In the genomic region with DNA sequence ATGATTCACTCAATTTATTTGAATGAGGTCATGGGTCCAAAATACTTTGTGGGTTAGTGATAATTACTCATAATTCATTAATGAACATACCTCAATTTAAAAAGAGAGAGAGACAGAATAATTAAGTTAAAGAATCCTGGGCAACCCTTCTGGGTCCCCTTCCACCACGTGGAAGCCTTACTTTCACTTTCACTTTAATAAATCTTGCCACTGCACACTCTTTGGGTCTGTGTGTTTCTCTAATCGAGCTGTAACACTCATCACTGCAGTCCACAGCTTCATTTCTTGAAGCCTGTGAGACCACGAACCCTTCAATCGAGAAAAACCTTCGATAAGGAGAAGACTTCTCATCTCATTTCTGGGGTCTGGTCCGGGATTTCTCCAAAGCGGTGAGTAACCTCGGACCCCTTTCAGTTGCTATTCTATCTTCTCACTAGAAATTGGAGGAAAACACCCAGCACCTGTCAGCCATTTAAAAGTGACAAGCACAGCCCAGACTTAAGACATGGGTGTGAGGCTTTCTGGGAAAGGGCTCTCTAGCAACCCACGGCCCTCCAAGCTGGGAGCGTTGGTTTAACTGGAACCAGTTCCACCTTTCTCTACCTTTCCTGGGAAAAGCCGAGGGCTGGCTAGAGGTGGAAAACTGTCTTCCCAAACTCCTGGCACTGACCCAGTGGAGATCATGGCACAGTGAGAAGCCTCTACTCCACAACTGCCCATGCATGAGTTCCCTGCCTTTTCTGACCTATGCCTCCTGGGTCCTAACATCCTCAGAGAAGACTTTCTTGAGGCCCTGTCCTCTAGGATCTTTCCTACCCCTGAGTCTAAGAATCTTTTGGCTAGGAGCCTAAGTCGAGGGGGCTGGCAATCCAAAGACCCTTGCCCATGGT, we compare ENCODE assay signal across 10 cellular contexts.
DNase-seq lines count a peak whose midpoint lies in the region; ATAC-seq and TF ChIP-seq lines count a peak whose summit lies in the region.
"Had no signal": no experiment of that assay in that cellular context is flagged by ENCODE, and none has a peak within 500 bp of the region (broad histone marks: within the 10 kb centered on the region; RNA-seq: fewer than 3 reads in every experiment).

No MANE protein-coding gene starts in this region.

- no peaks in the 10 kb centered on the region for H3K9me2 ChIP-seq in OCI-LY1 (ENCODE audit: low read depth, low read length)

- H3F3A ChIP-seq in OCI-LY1 (ENCODE audit: insufficient read depth, low read length), result no peaks in the 10 kb centered on the region

- H3K4me2 ChIP-seq in OCI-LY1 (ENCODE audit: low read length), result peak overlapping the region; percentile 70

- H2AFZ ChIP-seq in OCI-LY1 (ENCODE audit: low read length), result peak overlapping the region; percentile 98

- H3K4me3 ChIP-seq in OCI-LY1 (ENCODE audit: low read depth, low read length, poor library complexity, severe bottlenecking) (peak overlapping the region; percentile 50), rectal smooth muscle tissue (ENCODE audit: low read length) (peak overlapping the region; percentile 25)
- H3K4me3 ChIP-seq: pancreas had no signal

- peak overlapping the region; percentile 79 to 87 for H3K4me3 Mint-ChIP-seq in effector memory CD8-positive, alpha-beta T cell

- DNase-seq in DMS 273 (lab: John Stamatoyannopoulos, UW; ENCODE audit: unreplicated experiment) (peak; percentile 19), DMS 273 treated with DMSO at 0.1 percent for 48 hours (lab: John Stamatoyannopoulos, UW) (no peak), T-helper 9 cell (no peak), NCI-H226 (no peak)
- peak in 1 of 3 experiments; percentile 30 for DNase-seq in effector memory CD8-positive, alpha-beta T cell
- DNase-seq: pancreas had no signal

- H3K4me1 Mint-ChIP-seq in effector memory CD8-positive, alpha-beta T cell (ENCODE audit: low read depth in 2 of 2), result peaks cover 20 to 23% of the 10 kb centered on the region in 2 donors

- no peaks in the 10 kb centered on the region for H3K27me3 Mint-ChIP-seq in effector memory CD8-positive, alpha-beta T cell

- H3K4me1 ChIP-seq in OCI-LY1 (ENCODE audit: insufficient read depth, low read length, severe bottlenecking) (peaks cover 16% of the 10 kb centered on the region), rectal smooth muscle tissue (ENCODE audit: control insufficient read depth, insufficient read depth, low read length) (no peaks in the 10 kb centered on the region)

- no peak for TF ChIP-seq CTCF in OCI-LY1 (IDR thresholded peaks at IDR 0.05; ENCODE audit: low read length)

- H3K36me3 ChIP-seq in OCI-LY1 (ENCODE audit: insufficient read depth, low read length), result no peaks in the 10 kb centered on the region
- no peaks in the 10 kb centered on the region for H3K36me3 ChIP-seq in rectal smooth muscle tissue (ENCODE audit: control insufficient read depth, insufficient read depth, low read length)
- H3K36me3 ChIP-seq: pancreas had no signal

- ATAC-seq in effector memory CD8-positive, alpha-beta T cell (replicated peaks), result peak; percentile 84
- no peak for ATAC-seq in HG02981 (IDR thresholded peaks at IDR 0.05; ENCODE audit: unreplicated experiment)

- H4K20me1 ChIP-seq in OCI-LY1 (ENCODE audit: insufficient read depth, low read length), result no peaks in the 10 kb centered on the region

- H3K9ac ChIP-seq in OCI-LY1 (ENCODE audit: low read length), result peak overlapping the region; percentile 46
- no peak overlapping the region for H3K9ac ChIP-seq in rectal smooth muscle tissue (ENCODE audit: low read length)

- H3K79me2 ChIP-seq in OCI-LY1 (ENCODE audit: insufficient read depth, low read length), result no peaks in the 10 kb centered on the region

- peaks cover 14% of the 10 kb centered on the region for H3K36me3 Mint-ChIP-seq in effector memory CD8-positive, alpha-beta T cell (ENCODE audit: insufficient read depth)

- no peak overlapping the region for H3K27ac ChIP-seq in OCI-LY1 (ENCODE audit: low read depth, low read length, poor library complexity, severe bottlenecking)
- no peak overlapping the region for H3K27ac ChIP-seq in rectal smooth muscle tissue (ENCODE audit: low read depth, low read length)
- H3K27ac ChIP-seq: 22Rv1, pancreas had no signal

- no peaks in the 10 kb centered on the region for H3K27me3 ChIP-seq in OCI-LY1 (ENCODE audit: insufficient read depth, low read length)
- no peaks in the 10 kb centered on the region for H3K27me3 ChIP-seq in rectal smooth muscle tissue (ENCODE audit: control insufficient read depth, insufficient read depth, low read length)
- H3K27me3 ChIP-seq: pancreas had no signal

- H3K9me3 Mint-ChIP-seq in effector memory CD8-positive, alpha-beta T cell, result no peaks in the 10 kb centered on the region

- H3K9me3 ChIP-seq in OCI-LY1 (ENCODE audit: low read length), result no peaks in the 10 kb centered on the region
- H3K9me3 ChIP-seq: pancreas had no signal

- H3K27ac Mint-ChIP-seq in effector memory CD8-positive, alpha-beta T cell, result peak overlapping the region; percentile 93 to 94
